In genomic region chr11:126051117-126051516, GRCh38 we compare ENCODE assay signal across 24 cellular contexts.
"Had no signal": no experiment of that assay in that cellular context is flagged by ENCODE, and none has a peak within 500 bp of the region (broad histone marks: within the 10 kb centered on the region; RNA-seq: fewer than 3 reads in every experiment).

No MANE protein-coding gene starts in this region.

- H3K4me2 ChIP-seq: smooth muscle cell had no signal

- H3K4me3 ChIP-seq: breast epithelium, esophagus muscularis mucosa, left ventricle myocardium inferior, lung, pancreas, prostate gland, smooth muscle cell, stomach, thyroid gland had no signal

- DNase-seq: activated CD4-positive, alpha-beta memory T cell treated with anti-CD3 and anti-CD28 coated beads for 36 hours; activated CD4-positive, alpha-beta T cell treated with anti-CD3 and anti-CD28 coated beads, Interleukin-2, amount 10 ng/mL, durations not matched to agents 24 days and 14 days; activated CD4-positive, CD25-positive, alpha-beta regulatory T cell treated with anti-CD3 and anti-CD28 coated beads, Interleukin-2, amount 50 U/mL, for 72 hours; activated CD8-positive, alpha-beta memory T cell treated with anti-CD3 and anti-CD28 coated beads, Interleukin-2, amount 50 U/mL, for 48 hours; activated gamma-delta T cell; activated naive CD4-positive, alpha-beta T cell treated with anti-CD3 and anti-CD28 coated beads, Interleukin-2, amount 50 U/mL, for 16 hours; activated T-cell treated with anti-CD3 and anti-CD28 coated beads, Interleukin-2, amount 50 U/mL, for 24 hours; amygdala; central memory CD4-positive, alpha-beta T cell; foreskin melanocyte; left ventricle myocardium inferior; nephron progenitor cell; nucleus accumbens; pancreas; retina; stimulated activated CD4-positive, alpha-beta T cell treated with anti-CD3 and anti-CD28 coated beads, Interleukin-2, amount 100 ng/mL, for 24 hours; stimulated activated naive B cell treated with anti-CD40 and anti-IgM and Interleukin-4, amounts not matched to agents 10 μg/mL and 1 μg/mL and 100 μg/mL, for 72 hours; stomach; thyroid gland had no signal

- H3K36me3 ChIP-seq: breast epithelium, esophagus muscularis mucosa, left ventricle myocardium inferior, pancreas, prostate gland, stomach had no signal

- H3K27ac ChIP-seq: breast epithelium, esophagus muscularis mucosa, left ventricle myocardium inferior, pancreas, prostate gland, stomach, thyroid gland had no signal

- H3K4me1 ChIP-seq: breast epithelium, pancreas, prostate gland had no signal

- H3K27me3 ChIP-seq: breast epithelium, esophagus muscularis mucosa, pancreas, thyroid gland had no signal

- H3K9me3 ChIP-seq: breast epithelium, esophagus muscularis mucosa, left ventricle myocardium inferior, pancreas, prostate gland, stomach, thyroid gland had no signal
